Comparison of ENCODE assay signal across 8 cellular contexts in the genomic region with DNA sequence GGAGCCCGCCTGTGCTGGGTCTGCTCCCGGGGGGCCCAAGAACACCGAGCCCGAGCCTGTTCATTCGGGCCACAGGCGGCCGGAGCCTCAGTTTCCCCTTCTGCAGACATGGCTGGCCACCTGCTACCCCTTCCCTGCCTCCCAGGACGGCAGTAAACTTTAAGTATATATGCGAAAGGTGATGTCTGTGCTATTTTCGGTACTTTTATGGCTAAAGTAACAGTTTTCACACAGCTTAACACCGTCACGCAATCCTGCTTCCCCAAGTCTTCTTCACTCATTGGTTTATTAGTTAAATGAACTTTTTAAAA.
DNase-seq lines count a peak whose midpoint lies in the region; ATAC-seq and TF ChIP-seq lines count a peak whose summit lies in the region.

No MANE protein-coding gene starts in this region.

- 0 out of 2 replicates have a peak, but pooled peaks cover 5% of the 10 kb centered on the region for H3F3A ChIP-seq in Loucy (ENCODE audit: low read depth)

- H3K27me3 Mint-ChIP-seq in activated T-cell treated with anti-CD3 and anti-CD28 coated beads, Interleukin-2, amount 50 U/mL, for 24 hours: no peaks in the 10 kb centered on the region

- peaks cover 10% of the 10 kb centered on the region for H3K4me1 Mint-ChIP-seq in activated T-cell treated with anti-CD3 and anti-CD28 coated beads, Interleukin-2, amount 50 U/mL, for 24 hours (ENCODE audit: low read depth)

- H3K9me3 ChIP-seq in Loucy (ENCODE audit: insufficient read depth, low read depth, low read length) (no peaks in the 10 kb centered on the region), duodenal mucosa (ENCODE audit: control insufficient read depth in 1 of 2, low read length in 2 of 2) (no peaks in the 10 kb centered on the region), neuron (ENCODE audit: low read length) (no peaks in the 10 kb centered on the region)

- peak overlapping the region; percentile 90 for H2AFZ ChIP-seq in Loucy (ENCODE audit: low read length)
- H2AFZ ChIP-seq in neuron (ENCODE audit: low read depth, low read length): peak overlapping the region; percentile 75

- no peaks in the 10 kb centered on the region for H3K9me3 Mint-ChIP-seq in activated T-cell treated with anti-CD3 and anti-CD28 coated beads, Interleukin-2, amount 50 U/mL, for 24 hours

- peaks cover 23% of the 10 kb centered on the region for H3K36me3 Mint-ChIP-seq in activated T-cell treated with anti-CD3 and anti-CD28 coated beads, Interleukin-2, amount 50 U/mL, for 24 hours (ENCODE audit: low read depth)

- peak overlapping the region; percentile 67 for H3K27ac ChIP-seq in 22Rv1
- H3K27ac ChIP-seq in duodenal mucosa (ENCODE audit: low read depth, low read length): peak overlapping the region; percentile 45

- H3K4me2 ChIP-seq in Loucy (ENCODE audit: low read depth, low read length, poor library complexity, severe bottlenecking): peak overlapping the region; percentile 77

- no peaks in the 10 kb centered on the region for H3K27me3 ChIP-seq in Loucy (ENCODE audit: insufficient read depth, low read length, poor library complexity, severe bottlenecking)
- H3K27me3 ChIP-seq in duodenal mucosa (ENCODE audit: control insufficient read depth in 1 of 2, insufficient read depth in 2 of 2, low read length in 2 of 2): no peaks in the 10 kb centered on the region
- H3K27me3 ChIP-seq in neuron (ENCODE audit: insufficient read depth, low read length): no peaks in the 10 kb centered on the region

- H3K9ac ChIP-seq in Loucy (ENCODE audit: low read depth, low read length, poor library complexity, severe bottlenecking) (peak overlapping the region; percentile 91), duodenal mucosa (ENCODE audit: low read depth in 1 of 2, low read length in 2 of 2) (peak overlapping the region; percentile 63 to 89)

- H3K4me3 ChIP-seq in Loucy (ENCODE audit: low read length, poor library complexity, severe bottlenecking): peak overlapping the region; percentile 80
- H3K4me3 ChIP-seq in duodenal mucosa (ENCODE audit: low read depth in 1 of 2, low read length in 2 of 2): peak overlapping the region; percentile 71 to 96
- H3K4me3 ChIP-seq in neuron (ENCODE audit: low read length): peak overlapping the region; percentile 93

- no peak overlapping the region for H3K4me3 Mint-ChIP-seq in activated T-cell treated with anti-CD3 and anti-CD28 coated beads, Interleukin-2, amount 50 U/mL, for 24 hours

- no peak overlapping the region for H3K27ac Mint-ChIP-seq in activated T-cell treated with anti-CD3 and anti-CD28 coated beads, Interleukin-2, amount 50 U/mL, for 24 hours

- peaks cover 32% of the 10 kb centered on the region for H3K79me2 ChIP-seq in Loucy (ENCODE audit: insufficient read depth, low read length)

- TF ChIP-seq CTCF in 22Rv1 (IDR thresholded peaks at IDR 0.05): no peak
- TF ChIP-seq CTCF in Loucy (conservative IDR thresholded peaks at IDR 0.05; ENCODE audit: low read length): no peak

- H3K36me3 ChIP-seq in Loucy (ENCODE audit: insufficient read depth, low read length) (peaks cover 5% of the 10 kb centered on the region; the same call in 1 of the 2 replicates), duodenal mucosa (ENCODE audit: control insufficient read depth in 1 of 2, insufficient read depth in 2 of 2, low read length in 2 of 2) (peaks cover 4 to 17% of the 10 kb centered on the region in 2 donors), neuron (ENCODE audit: insufficient read depth, low read length) (peaks cover 9% of the 10 kb centered on the region)

- ATAC-seq in GM19324 (IDR thresholded peaks at IDR 0.05; ENCODE audit: low FRiP score, unreplicated experiment): peak; percentile 16

- no peak for DNase-seq in stimulated activated CD4-positive, alpha-beta T cell treated with anti-CD3 and anti-CD28 coated beads, Interleukin-4, amount 100 ng/mL, for 24 hours
- no peak for DNase-seq in activated T-cell treated with anti-CD3 and anti-CD28 coated beads, Interleukin-2, amount 50 U/mL, for 24 hours
- DNase-seq in NCI-H2081 (lab: John Stamatoyannopoulos, UW): no peak

- no peaks in the 10 kb centered on the region for H4K20me1 ChIP-seq in Loucy (ENCODE audit: insufficient read depth, low read length, poor library complexity, severe bottlenecking)

- no peaks in the 10 kb centered on the region for H3K9me2 ChIP-seq in Loucy (replicated peaks; ENCODE audit: low read depth, low read length)

- H3K4me1 ChIP-seq in Loucy (ENCODE audit: insufficient read depth, low read length, poor library complexity, severe bottlenecking) (peaks cover 16% of the 10 kb centered on the region), duodenal mucosa (ENCODE audit: control insufficient read depth in 1 of 2, insufficient read depth in 2 of 2, low read length in 2 of 2) (peaks cover 14 to 15% of the 10 kb centered on the region in 2 donors), neuron (ENCODE audit: insufficient read depth, low read length) (peaks cover 7% of the 10 kb centered on the region)
